Comparison of ENCODE assay signal across 1 cellular context in genomic region chr7:90613088-90613498, GRCh38.
A peak's percentile ranks its signal among the peaks of the same experiment; 100 is the strongest.
TF ChIP-seq lines count a peak whose summit lies in the region.

No MANE protein-coding gene starts in this region.

TF ChIP-seq in GM12878, 131 proteins besides CTCF, POLR2A, EP300 and RAD21 (continued from another document):
- TF ChIP-seq SP1 (IDR thresholded peaks at IDR 0.05; ENCODE audit: low read depth, low read length) (no peak), CREM (IDR thresholded peaks at IDR 0.05; ENCODE audit: low read depth) (peak; percentile 75), CHD2 (IDR thresholded peaks at IDR 0.05; ENCODE audit: borderline replicate concordance, low read depth, low read length) (no peak), MEF2B (IDR thresholded peaks at IDR 0.05; ENCODE audit: partially characterized antibody, poor library complexity, severe bottlenecking) (no peak), MTA2 (IDR thresholded peaks at IDR 0.05; ENCODE audit: low read depth) (peak; percentile 85), NFXL1 (IDR thresholded peaks at IDR 0.05; ENCODE audit: borderline replicate concordance) (no peak), BCL11A (IDR thresholded peaks at IDR 0.05; ENCODE audit: low read depth, low read length) (peak; percentile 48; the same call in 1 of the 2 replicates), STAT1 (conservative IDR thresholded peaks at IDR 0.05) (no peak), TAF1 (IDR thresholded peaks at IDR 0.05; ENCODE audit: borderline replicate concordance, low read depth, low read length) (no peak), SIX5 (IDR thresholded peaks at IDR 0.05; ENCODE audit: low read depth, low read length, severe bottlenecking) (no peak)
- TF ChIP-seq, protein P1, sequence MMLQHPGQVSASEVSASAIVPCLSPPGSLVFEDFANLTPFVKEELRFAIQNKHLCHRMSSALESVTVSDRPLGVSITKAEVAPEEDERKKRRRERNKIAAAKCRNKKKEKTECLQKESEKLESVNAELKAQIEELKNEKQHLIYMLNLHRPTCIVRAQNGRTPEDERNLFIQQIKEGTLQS (IDR thresholded peaks at IDR 0.05; ENCODE audit: borderline replicate concordance, extremely low read depth, low read depth, low read length) = no peak
- TF ChIP-seq, protein P2, sequence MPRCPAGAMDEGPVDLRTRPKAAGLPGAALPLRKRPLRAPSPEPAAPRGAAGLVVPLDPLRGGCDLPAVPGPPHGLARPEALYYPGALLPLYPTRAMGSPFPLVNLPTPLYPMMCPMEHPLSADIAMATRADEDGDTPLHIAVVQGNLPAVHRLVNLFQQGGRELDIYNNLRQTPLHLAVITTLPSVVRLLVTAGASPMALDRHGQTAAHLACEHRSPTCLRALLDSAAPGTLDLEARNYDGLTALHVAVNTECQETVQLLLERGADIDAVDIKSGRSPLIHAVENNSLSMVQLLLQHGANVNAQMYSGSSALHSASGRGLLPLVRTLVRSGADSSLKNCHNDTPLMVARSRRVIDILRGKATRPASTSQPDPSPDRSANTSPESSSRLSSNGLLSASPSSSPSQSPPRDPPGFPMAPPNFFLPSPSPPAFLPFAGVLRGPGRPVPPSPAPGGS (IDR thresholded peaks at IDR 0.05; ENCODE audit: borderline replicate concordance, insufficient read depth, low read depth, low read length, poor library complexity, severe bottlenecking) = no peak
